ENCODE assay signal across 8 cellular contexts in genomic region chr15:40843885-40844542, GRCh38. TPM values are rescaled to one million over a fixed set of nuclear protein-coding genes. Genes with fewer than 3 reads are reported as not detected.
DNase-seq lines count a peak whose midpoint lies in the region; ATAC-seq and TF ChIP-seq lines count a peak whose summit lies in the region.

A gene with protein sequence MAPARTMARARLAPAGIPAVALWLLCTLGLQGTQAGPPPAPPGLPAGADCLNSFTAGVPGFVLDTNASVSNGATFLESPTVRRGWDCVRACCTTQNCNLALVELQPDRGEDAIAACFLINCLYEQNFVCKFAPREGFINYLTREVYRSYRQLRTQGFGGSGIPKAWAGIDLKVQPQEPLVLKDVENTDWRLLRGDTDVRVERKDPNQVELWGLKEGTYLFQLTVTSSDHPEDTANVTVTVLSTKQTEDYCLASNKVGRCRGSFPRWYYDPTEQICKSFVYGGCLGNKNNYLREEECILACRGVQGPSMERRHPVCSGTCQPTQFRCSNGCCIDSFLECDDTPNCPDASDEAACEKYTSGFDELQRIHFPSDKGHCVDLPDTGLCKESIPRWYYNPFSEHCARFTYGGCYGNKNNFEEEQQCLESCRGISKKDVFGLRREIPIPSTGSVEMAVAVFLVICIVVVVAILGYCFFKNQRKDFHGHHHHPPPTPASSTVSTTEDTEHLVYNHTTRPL (plus strand): TSS chr15:40844048. CDS start chr15:40844555, 507 bp downstream.

- no peaks in the 10 kb centered on the region for H3K36me3 ChIP-seq in muscle layer of duodenum (ENCODE audit: control insufficient read depth in 1 of 2, insufficient read depth in 2 of 2, low read length in 2 of 2)

- H3K9me3 Mint-ChIP-seq in stimulated activated naive B cell treated with anti-CD40 and anti-IgM and Interleukin-4, amounts not matched to agents 10 μg/mL and 1 μg/mL and 100 μg/mL, for 72 hours, result no peaks in the 10 kb centered on the region

- H3K36me3 Mint-ChIP-seq in stimulated activated naive B cell treated with anti-CD40 and anti-IgM and Interleukin-4, amounts not matched to agents 10 μg/mL and 1 μg/mL and 100 μg/mL, for 72 hours, result peaks cover 2 to 3% of the 10 kb centered on the region in 2 donors

- DNase-seq in NCI-H1105 treated with DMSO at 0.1 percent for 48 hours (lab: John Stamatoyannopoulos, UW), result peak; percentile 27
- no peak for DNase-seq in NCI-H1105 (lab: John Stamatoyannopoulos, UW)
- DNase-seq in activated CD4-positive, CD25-positive, alpha-beta regulatory T cell treated with anti-CD3 and anti-CD28 coated beads, Interleukin-2, amount 50 U/mL, for 72 hours, result peak; percentile 76
- DNase-seq in dorsolateral prefrontal cortex, result peak in 1 of 10 donors; percentile 18
- peak; percentile 39 for DNase-seq in stimulated activated naive B cell treated with anti-CD40 and anti-IgM and Interleukin-4, amounts not matched to agents 10 μg/mL and 1 μg/mL and 100 μg/mL, for 72 hours
- DNase-seq in SIG-M5 (lab: John Stamatoyannopoulos, UW), result no peak

- peaks cover 6 to 16% of the 10 kb centered on the region in 2 donors for H3K4me1 ChIP-seq in muscle layer of duodenum (ENCODE audit: control insufficient read depth in 1 of 2, insufficient read depth in 2 of 2, low read length in 2 of 2)

- peak within 1 kb of the TSS; percentile 89 to 91 for H3K4me3 Mint-ChIP-seq in stimulated activated naive B cell treated with anti-CD40 and anti-IgM and Interleukin-4, amounts not matched to agents 10 μg/mL and 1 μg/mL and 100 μg/mL, for 72 hours

- peak; percentile 44 to 61 for ATAC-seq in stimulated activated naive B cell treated with anti-CD40 and anti-IgM and Interleukin-4, amounts not matched to agents 10 μg/mL and 1 μg/mL and 100 μg/mL, for 72 hours (replicated peaks)
- ATAC-seq in GM18520 (IDR thresholded peaks at IDR 0.05; ENCODE audit: unreplicated experiment), result no peak

- no peak for TF ChIP-seq CTCF in dorsolateral prefrontal cortex (IDR thresholded peaks at IDR 0.05 in 54 of 56, conservative IDR thresholded peaks at IDR 0.05 in 2 of 56; ENCODE audit: low read depth in 1 of 56, partially characterized antibody in 56 of 56)

- H3K27ac Mint-ChIP-seq in stimulated activated naive B cell treated with anti-CD40 and anti-IgM and Interleukin-4, amounts not matched to agents 10 μg/mL and 1 μg/mL and 100 μg/mL, for 72 hours, result peak within 1 kb of the TSS; percentile 89

- intact Hi-C loops in dorsolateral prefrontal cortex (cut with DNase I), result no loop called here

- H3K27me3 Mint-ChIP-seq in stimulated activated naive B cell treated with anti-CD40 and anti-IgM and Interleukin-4, amounts not matched to agents 10 μg/mL and 1 μg/mL and 100 μg/mL, for 72 hours, result no peaks in the 10 kb centered on the region

- H3K4me3 ChIP-seq in dorsolateral prefrontal cortex (peak within 1 kb of the TSS; percentile 20 to 67 (median 46)), muscle layer of duodenum (ENCODE audit: low read depth in 1 of 2, low read length in 2 of 2) (peak within 1 kb of the TSS; percentile 71 to 72)

- peaks cover 27 to 37% of the 10 kb centered on the region in 2 donors for H3K4me1 Mint-ChIP-seq in stimulated activated naive B cell treated with anti-CD40 and anti-IgM and Interleukin-4, amounts not matched to agents 10 μg/mL and 1 μg/mL and 100 μg/mL, for 72 hours

- H3K27ac ChIP-seq in dorsolateral prefrontal cortex, result no peak within 1 kb of the TSS
- peak within 1 kb of the TSS; percentile 86 for H3K27ac ChIP-seq in muscle layer of duodenum (ENCODE audit: low read length)

- H3K27me3 ChIP-seq in dorsolateral prefrontal cortex (peaks cover 0 to 45% (median 27%) of the 10 kb centered on the region in 45 donors), muscle layer of duodenum (ENCODE audit: low read depth, low read length) (no peaks in the 10 kb centered on the region)

- no peaks in the 10 kb centered on the region for H3K9me3 ChIP-seq in muscle layer of duodenum (ENCODE audit: control insufficient read depth in 1 of 2, low read length in 2 of 2)

RNA-seq across cellular contexts. Expression of the gene that starts here (rescaled TPM):
- total RNA-seq in dorsolateral prefrontal cortex, result 1 to 10 TPM in 95 of 120 experiments, under 1 TPM in 23, not detected in 2; 0.39 to 5.4 (median 1.6) TPM

Comparison
In these comparisons a context has a peak if more than half of its experiments do, and no peak if none do; other contexts are left out.
1. DNase-seq: peak in NCI-H1105 treated with DMSO at 0.1 percent for 48 hours (single experiment), activated CD4-positive, CD25-positive, alpha-beta regulatory T cell treated with anti-CD3 and anti-CD28 coated beads, Interleukin-2, amount 50 U/mL, for 72 hours (single experiment) and stimulated activated naive B cell treated with anti-CD40 and anti-IgM and Interleukin-4, amounts not matched to agents 10 μg/mL and 1 μg/mL and 100 μg/mL, for 72 hours (single experiment); none in NCI-H1105 (single experiment) and SIG-M5 (single experiment).